Comparison of ENCODE assay signal across 8 cellular contexts in genomic region chr12:98646165-98646764, GRCh38. TPM values are rescaled to one million over a fixed set of nuclear protein-coding genes. Genes with fewer than 3 reads are reported as not detected.
DNase-seq lines count a peak whose midpoint lies in the region; ATAC-seq and TF ChIP-seq lines count a peak whose summit lies in the region.

No MANE protein-coding gene starts in this region.

- no peak for ATAC-seq in HG02840 (IDR thresholded peaks at IDR 0.05; ENCODE audit: low FRiP score, unreplicated experiment)

- peak overlapping the region; percentile 97 for H3K4me3 Mint-ChIP-seq in mesothelial cell of epicardium

- no peaks in the 10 kb centered on the region for H3K9me3 Mint-ChIP-seq in mesothelial cell of epicardium

- TF ChIP-seq CTCF in cardiac fibroblast (IDR thresholded peaks at IDR 0.05; ENCODE audit: low read depth, low read length) = peak; percentile 12
- no peak for TF ChIP-seq CTCF in mesothelial cell of epicardium (IDR thresholded peaks at IDR 0.05; ENCODE audit: unreplicated experiment)
- TF ChIP-seq CTCF in adrenal gland (IDR thresholded peaks at IDR 0.05) = peak in 3 of 6 experiments; percentile 4 to 21 (median 11)

- H3K27ac Mint-ChIP-seq in mesothelial cell of epicardium = peak overlapping the region; percentile 89

- H3K4me1 Mint-ChIP-seq in mesothelial cell of epicardium = peaks cover 17% of the 10 kb centered on the region

- TF ChIP-seq POLR2A in adrenal gland (IDR thresholded peaks at IDR 0.05) = no peak

- intact Hi-C loops in adrenal gland (cut with DNase I) = loop anchor here (10.0 kb wide), 1 partner anchor 51 kb away; the partner anchor contains the start of gene SLC25A3 (in 2 of the 2)

- H3K9me3 ChIP-seq in ES-I3 (ENCODE audit: control insufficient read depth, insufficient read depth, low read length) (no peaks in the 10 kb centered on the region), adrenal gland (replicated peaks in 1 of 3) (no peaks in the 10 kb centered on the region)

- H3K36me3 ChIP-seq in ES-I3 (ENCODE audit: insufficient read depth, low read length) = peaks cover 3% of the 10 kb centered on the region; the same call in 1 of the 2 replicates
- H3K36me3 ChIP-seq in adrenal gland (replicated peaks in 1 of 2) = peaks cover 0 to 12% of the 10 kb centered on the region in 2 donors

- peak; percentile 50 for DNase-seq in M059J (ENCODE audit: low read depth)
- DNase-seq in cardiac fibroblast (ENCODE audit: low read depth in 2 of 2) = peak; percentile 29 to 63
- DNase-seq in mesothelial cell of epicardium (ENCODE audit: low spot score in 2 of 2, unreplicated experiment in 2 of 2) = no peak
- DNase-seq in adrenal gland = no peak
- no peak for DNase-seq in NCI-H2171 (lab: John Stamatoyannopoulos, UW)
- DNase-seq in activated CD4-positive, alpha-beta T cell treated with anti-CD3 and anti-CD28 coated beads for 48 hours = no peak

- H3K4me1 ChIP-seq in ES-I3 (ENCODE audit: insufficient read depth, low read length) (0 out of 2 replicates have a peak, but pooled peaks cover 4% of the 10 kb centered on the region), adrenal gland (replicated peaks in 1 of 2) (peaks cover 10 to 12% of the 10 kb centered on the region in 2 donors)

- no peaks in the 10 kb centered on the region for H3K27me3 Mint-ChIP-seq in mesothelial cell of epicardium (ENCODE audit: low read depth)

- H3K27ac ChIP-seq in adrenal gland = no peak overlapping the region

- peaks cover 17% of the 10 kb centered on the region for H3K36me3 Mint-ChIP-seq in mesothelial cell of epicardium

- H3K27me3 ChIP-seq in adrenal gland = no peaks in the 10 kb centered on the region

- H3K4me3 ChIP-seq in cardiac fibroblast (replicated peaks in 1 of 2; ENCODE audit: low read depth in 2 of 2, low read length in 2 of 2) = peak overlapping the region; percentile 96 to 98
- peak overlapping the region in 2 of 4 donors; percentile 61 to 88 for H3K4me3 ChIP-seq in adrenal gland

- WGBS in adrenal gland, 4 donors = 11 to 12% (median 11%) methylated on average over 7 of the region's 7 CpGs

- H3K9ac ChIP-seq in ES-I3 (ENCODE audit: low read depth, low read length) = peak overlapping the region; percentile 95

RNA-seq across cellular contexts. Expression of gene APAF1, which starts 1.2 kb away (rescaled TPM):
- total RNA-seq in M059J (2014; rRNA removed; shearing (Covaris generic)) = 19.5 and 19.7 TPM in 2 replicates
- total RNA-seq in mesothelial cell of epicardium (25.9 to 29.9 TPM (median 29.2 TPM) in 3 replicates), adrenal gland (10 to 100 TPM in 4 of 8 donors, 1 to 10 TPM in 4; 5.5 to 16.5 (median 10.2) TPM)
- polyA plus RNA-seq in adrenal gland = 1 to 10 TPM; 2.8 to 6.7 (median 4.1) TPM

RNA-seq across cellular contexts. Expression of gene IKBIP, which starts 1.7 kb away (rescaled TPM):
- total RNA-seq in M059J (2014; rRNA removed; shearing (Covaris generic)) = 69.8 and 92.7 TPM in 2 replicates
- total RNA-seq in mesothelial cell of epicardium (18.2 to 21.0 TPM (median 19.4 TPM) in 3 replicates), adrenal gland (10 to 100 TPM in 7 of 8 donors, 1 to 10 TPM in 1; 7.2 to 22.9 (median 11.9) TPM)
- polyA plus RNA-seq in adrenal gland = 10 to 100 TPM; 13.6 to 15.2 (median 14.8) TPM

RNA-seq across cellular contexts. Expression of gene SLC25A3, which starts 52.8 kb away (rescaled TPM):
- total RNA-seq in M059J (2014; rRNA removed; shearing (Covaris generic)) = 560 and 563 TPM in 2 replicates
- 511 to 541 TPM (median 522 TPM) in 3 replicates for total RNA-seq in mesothelial cell of epicardium
- 1,000 to 10,000 TPM in 1 of 8 donors, 100 to 1,000 TPM in 7; 674 to 1,555 (median 714) TPM for total RNA-seq in adrenal gland
- polyA plus RNA-seq in adrenal gland = 100 to 1,000 TPM; 362 to 912 (median 745) TPM

Comparison
In these comparisons a context has a peak if more than half of its experiments do, and no peak if none do; other contexts are left out.
1. DNase-seq: peak in M059J (single experiment) and cardiac fibroblast (2 of 2); none in mesothelial cell of epicardium (0 of 2), adrenal gland (0 of 7), NCI-H2171 (single experiment) and activated CD4-positive, alpha-beta T cell treated with anti-CD3 and anti-CD28 coated beads for 48 hours (single experiment).